Comparison of ENCODE assay signal across 1 cellular context in genomic region chr2:26970928-26971627, GRCh38.
TF ChIP-seq lines count a peak whose summit lies in the region.

No MANE protein-coding gene starts in this region.

TF ChIP-seq in HepG2, 621 proteins besides CTCF, POLR2A, EP300 and RAD21 (continued from another document):
- TF ChIP-seq HINFP (CRISPR knock-in tag; IDR thresholded peaks at IDR 0.05; ENCODE audit: low read depth) (no peak), PRDM15 (CRISPR knock-in tag; IDR thresholded peaks at IDR 0.05) (no peak), MTF2 (CRISPR knock-in tag; IDR thresholded peaks at IDR 0.05; ENCODE audit: borderline replicate concordance) (0 out of 2 replicates have a peak, but pooled peaks have one; percentile 9), SATB2 (CRISPR knock-in tag; IDR thresholded peaks at IDR 0.05) (no peak), GTF3A (CRISPR knock-in tag; conservative IDR thresholded peaks at IDR 0.05) (no peak), HNRNPK (IDR thresholded peaks at IDR 0.05; ENCODE audit: low read depth, low read length, poor library complexity, severe bottlenecking) (peak; percentile 93), ZNF724P (CRISPR knock-in tag; IDR thresholded peaks at IDR 0.05; ENCODE audit: borderline replicate concordance) (no peak), ATF7-NPFF (CRISPR knock-in tag; IDR thresholded peaks at IDR 0.05; ENCODE audit: low read depth) (no peak), TCF12 (IDR thresholded peaks at IDR 0.05) (no peak), TCF12 (CRISPR knock-in tag; IDR thresholded peaks at IDR 0.05) (no peak), KDM6A (CRISPR knock-in tag; IDR thresholded peaks at IDR 0.05; ENCODE audit: low read depth) (no peak), HNF4G (IDR thresholded peaks at IDR 0.05; ENCODE audit: borderline replicate concordance, low read depth, low read length) (no peak), HNF4G (CRISPR knock-in tag; IDR thresholded peaks at IDR 0.05; ENCODE audit: borderline replicate concordance, low read depth) (no peak), IRF2 (CRISPR knock-in tag; IDR thresholded peaks at IDR 0.05) (0 out of 2 replicates have a peak, but pooled peaks have one; percentile 3), PCBP1 (IDR thresholded peaks at IDR 0.05; ENCODE audit: borderline replicate concordance, low read depth, low read length) (0 out of 2 replicates have a peak, but pooled peaks have one; percentile 45), NCOR1 (IDR thresholded peaks at IDR 0.05; ENCODE audit: borderline replicate concordance, low read length) (no peak), SNAI1 (CRISPR knock-in tag; IDR thresholded peaks at IDR 0.05; ENCODE audit: borderline replicate concordance) (no peak)
TF ChIP-seq in HepG2: peak in this region for 7.
